In genomic region chr6:133512410-133513016, GRCh38 we compare ENCODE assay signal across 7 cellular contexts.
DNase-seq lines count a peak whose midpoint lies in the region; ATAC-seq and TF ChIP-seq lines count a peak whose summit lies in the region.

No MANE protein-coding gene starts in this region.

- TF ChIP-seq CTCF in GM06990 (IDR thresholded peaks at IDR 0.05; ENCODE audit: insufficient read depth, low read length, poor library complexity, severe bottlenecking) (peak; percentile 55), HL-60 (IDR thresholded peaks at IDR 0.05; ENCODE audit: insufficient read depth, low read length) (peak; percentile 16), dorsolateral prefrontal cortex (IDR thresholded peaks at IDR 0.05 in 54 of 56, conservative IDR thresholded peaks at IDR 0.05 in 2 of 56; ENCODE audit: low read depth in 1 of 56, partially characterized antibody in 56 of 56) (peak; percentile 35 to 97 (median 81)), mesothelial cell of epicardium (IDR thresholded peaks at IDR 0.05; ENCODE audit: unreplicated experiment) (peak; percentile 61), type B pancreatic cell (conservative IDR thresholded peaks at IDR 0.05) (peak; percentile 88)

- intact Hi-C loops in dorsolateral prefrontal cortex (cut with DNase I) = loop anchor here (2.0 to 10.0 kb wide), 4 partner anchors 328 to 680 kb away; no protein-coding TSS in a partner anchor

- no peak for ATAC-seq in HG03521 (IDR thresholded peaks at IDR 0.05; ENCODE audit: unreplicated experiment)

- peaks cover 10% of the 10 kb centered on the region for H3K36me3 Mint-ChIP-seq in mesothelial cell of epicardium
- H3K36me3 Mint-ChIP-seq in type B pancreatic cell = peaks cover 20% of the 10 kb centered on the region

- H3K27me3 Mint-ChIP-seq in mesothelial cell of epicardium (ENCODE audit: low read depth) = peaks cover 3% of the 10 kb centered on the region
- H3K27me3 Mint-ChIP-seq in type B pancreatic cell = peaks cover 16% of the 10 kb centered on the region

- H3K27ac Mint-ChIP-seq in mesothelial cell of epicardium (no peak overlapping the region), type B pancreatic cell (no peak overlapping the region)

- H3K36me3 ChIP-seq in GM06990 (ENCODE audit: control insufficient read depth, insufficient read depth, low read length) = no peaks in the 10 kb centered on the region

- no peak overlapping the region for H3K4me3 Mint-ChIP-seq in mesothelial cell of epicardium
- no peak overlapping the region for H3K4me3 Mint-ChIP-seq in type B pancreatic cell

- H3K27me3 ChIP-seq in GM06990 (replicated peaks; ENCODE audit: control insufficient read depth, insufficient read depth, low read length) (no peaks in the 10 kb centered on the region), HL-60 (ENCODE audit: insufficient read depth, poor library complexity, severe bottlenecking) (peaks cover 2% of the 10 kb centered on the region), dorsolateral prefrontal cortex (peaks cover 0 to 5% (median 0%) of the 10 kb centered on the region in 45 donors)

- DNase-seq in GM06990 (ENCODE audit: extremely low read depth, insufficient read length) (peak; percentile 3), HL-60 (ENCODE audit: low read depth in 1 of 2, low spot score in 1 of 2) (peak in 1 of 2 experiments; percentile 24), RPMI8226 (peak; percentile 24), dorsolateral prefrontal cortex (peak in 9 of 10 donors; percentile 24 to 77 (median 57)), mesothelial cell of epicardium (ENCODE audit: low spot score in 2 of 2, unreplicated experiment in 2 of 2) (peak in 1 of 2 experiments; percentile 57), type B pancreatic cell (ENCODE audit: extremely low spot score, unreplicated experiment) (no peak)

- H3K4me1 Mint-ChIP-seq in mesothelial cell of epicardium = peaks cover 17% of the 10 kb centered on the region
- peaks cover 5% of the 10 kb centered on the region for H3K4me1 Mint-ChIP-seq in type B pancreatic cell (ENCODE audit: unreplicated experiment)

- no peak overlapping the region for H3K4me3 ChIP-seq in GM06990 (replicated peaks; ENCODE audit: low read depth, low read length)
- H3K4me3 ChIP-seq in HL-60 (replicated peaks; ENCODE audit: insufficient read depth, low read length) = no peak overlapping the region
- no peak overlapping the region for H3K4me3 ChIP-seq in dorsolateral prefrontal cortex

- no peaks in the 10 kb centered on the region for H3K9me3 Mint-ChIP-seq in mesothelial cell of epicardium
- no peaks in the 10 kb centered on the region for H3K9me3 Mint-ChIP-seq in type B pancreatic cell

- no peak overlapping the region for H3K27ac ChIP-seq in HL-60 (replicated peaks)
- H3K27ac ChIP-seq in dorsolateral prefrontal cortex = no peak overlapping the region

Comparison
In these comparisons a context has a peak if more than half of its experiments do, and no peak if none do; other contexts are left out.
1. CTCF ChIP-seq: peak in every context shown above with its lines; median percentile 88 in type B pancreatic cell; 81 in dorsolateral prefrontal cortex; 61 in mesothelial cell of epicardium; 55 in GM06990; 16 in HL-60.